Comparison of ENCODE assay signal across 17 cellular contexts in genomic region chr1:184822267-184822666, GRCh38.
DNase-seq lines count a peak whose midpoint lies in the region; ATAC-seq and TF ChIP-seq lines count a peak whose summit lies in the region.
"Had no signal": no experiment of that assay in that cellular context is flagged by ENCODE, and none has a peak within 500 bp of the region (broad histone marks: within the 10 kb centered on the region; RNA-seq: fewer than 3 reads in every experiment).

No MANE protein-coding gene starts in this region.

- H3K27me3 ChIP-seq in SJCRH30 (no peaks in the 10 kb centered on the region), prostate gland (replicated peaks; ENCODE audit: insufficient read depth) (no peaks in the 10 kb centered on the region)

- H3K9me3 ChIP-seq in SJCRH30 (replicated peaks) (no peaks in the 10 kb centered on the region), prostate gland (no peaks in the 10 kb centered on the region)

- TF ChIP-seq POLR2A in prostate gland (IDR thresholded peaks at IDR 0.05): no peak

- intact Hi-C loops in prostate gland (cut with DNase I): loop anchor here (5.0 kb wide), 1 partner anchor 60 kb away; no protein-coding TSS in a partner anchor
- intact Hi-C loops in posterior vena cava (cut with DNase I): no loop called here

- TF ChIP-seq CTCF in prostate gland (IDR thresholded peaks at IDR 0.05): no peak

- no peaks in the 10 kb centered on the region for H3K36me3 ChIP-seq in SJCRH30
- no peaks in the 10 kb centered on the region for H3K36me3 ChIP-seq in prostate gland

- 74% methylated on average over 1 of the region's 1 CpG for WGBS in prostate gland

- H3K27ac ChIP-seq in SJCRH30 (no peak overlapping the region), prostate gland (peak overlapping the region; percentile 42 to 52)

- DNase-seq in COLO668 (lab: John Stamatoyannopoulos, UW; ENCODE audit: unreplicated experiment): peak; percentile 63
- DNase-seq in NCI-H1092 (lab: John Stamatoyannopoulos, UW): peak; percentile 14
- peak; percentile 44 to 73 for DNase-seq in SJCRH30
- DNase-seq in prostate gland (ENCODE audit: low spot score): no peak
- no peak for DNase-seq in posterior vena cava (ENCODE audit: low spot score)
- no peak for DNase-seq in activated naive CD4-positive, alpha-beta T cell (lab: John Stamatoyannopoulos, UW)
- no peak for DNase-seq in NK-92 (lab: John Stamatoyannopoulos, UW; ENCODE audit: unreplicated experiment)
- DNase-seq: activated CD4-positive, alpha-beta T cell treated with anti-CD3 and anti-CD28 coated beads, Interleukin-2, amount 10 ng/mL, durations not matched to agents 24 days and 14 days; activated effector memory CD4-positive, alpha-beta T cell treated with Interleukin-2 at 50 U/mL for 16 hours; CD4-positive, alpha-beta memory T cell; DMS79; left colon; NCI-H1436 treated with DMSO at 0.1 percent for 48 hours; SHP77; T-helper 1 cell had no signal

- H3K4me1 ChIP-seq in SJCRH30 (peaks cover 16% of the 10 kb centered on the region), prostate gland (replicated peaks) (no peaks in the 10 kb centered on the region)

- H3K4me3 ChIP-seq in SJCRH30 (no peak overlapping the region), prostate gland (no peak overlapping the region)

- no peak for ATAC-seq in GM19351 (IDR thresholded peaks at IDR 0.05; ENCODE audit: unreplicated experiment)
- ATAC-seq: esophagus mucosa, left colon had no signal

Comparison
In these comparisons a context has a peak if more than half of its experiments do, and no peak if none do; other contexts are left out.
1. DNase-seq: peak in COLO668 (single experiment), NCI-H1092 (single experiment) and SJCRH30 (2 of 2); none in prostate gland (single experiment), posterior vena cava (single experiment), activated naive CD4-positive, alpha-beta T cell (0 of 4) and NK-92 (single experiment).